In genomic region chr6:150770631-150771030, GRCh38 we compare ENCODE assay signal across 30 cellular contexts.
A peak's percentile ranks its signal among the peaks of the same experiment; 100 is the strongest.
DNase-seq lines count a peak whose midpoint lies in the region; ATAC-seq, FAIRE-seq and TF ChIP-seq lines count a peak whose summit lies in the region.
"Had no signal": no experiment of that assay in that cellular context is flagged by ENCODE, and none has a peak within 500 bp of the region (broad histone marks: within the 10 kb centered on the region; RNA-seq: fewer than 3 reads in every experiment).

No MANE protein-coding gene starts in this region.

- TF ChIP-seq CTCF in right atrium auricular region (IDR thresholded peaks at IDR 0.05), result no peak
- no peak for TF ChIP-seq CTCF in K562 (IDR thresholded peaks at IDR 0.05 in 2 of 3, conservative IDR thresholded peaks at IDR 0.05 in 1 of 3; ENCODE audit: insufficient read depth in 2 of 3, low read depth in 1 of 3, low read length in 3 of 3)
- no peak for TF ChIP-seq CTCF in Calu3 (IDR thresholded peaks at IDR 0.05; ENCODE audit: unreplicated experiment)

- H3K27ac Mint-ChIP-seq in Calu3 (ENCODE audit: unreplicated experiment), result no peak overlapping the region
- H3K27ac Mint-ChIP-seq: activated CD4-positive, alpha-beta memory T cell treated with anti-CD3 and anti-CD28 coated beads for 36 hours; activated naive CD4-positive, alpha-beta T cell treated with anti-CD3 and anti-CD28 coated beads, Interleukin-2, amount 10 ng/mL, durations not matched to agents 7 days and 5 days; activated T-helper 1 cell treated with anti-CD3 and anti-CD28 coated beads, Interleukin-12 subunit alpha, Interleukin-12 subunit beta, Interleukin-2, Interleukin-4 antibody, amounts not matched to agents 30 ng/mL and 10 ng/mL and 1 ng/mL, durations not matched to agents 14 hours and 24 hours and 36 hours; CD4-positive, CD25-positive, alpha-beta regulatory T cell; T-helper 17 cell had no signal

- H4K20me1 ChIP-seq in K562 (replicated peaks; ENCODE audit: control insufficient read depth, insufficient read depth, low read length), result no peaks in the 10 kb centered on the region

- H3K9me3 Mint-ChIP-seq in Calu3 (ENCODE audit: low read depth, unreplicated experiment), result peaks cover 3% of the 10 kb centered on the region

- ATAC-seq in Right ventricle myocardium inferior (peak; percentile 34), K562 (no peak), left lobe of liver (peak; percentile 29), HG03442 (IDR thresholded peaks at IDR 0.05; ENCODE audit: unreplicated experiment) (no peak)
- ATAC-seq: naive thymus-derived CD8-positive, alpha-beta T cell; stimulated activated naive CD8-positive, alpha-beta T cell treated with anti-CD3 and anti-CD28 coated beads, Interleukin-15, Interleukin-2, amounts not matched to agents 100 U/mL and 50 U/mL, for 24 hours; T-helper 17 cell; upper lobe of right lung had no signal

- no peak for DNase-seq in Right ventricle myocardium inferior (ENCODE audit: missing footprints)
- no peak for DNase-seq in right atrium auricular region (ENCODE audit: low spot score)
- no peak for DNase-seq in K562 (ENCODE audit: extremely low read depth in 1 of 4, low spot score in 3 of 4)
- no peak for DNase-seq in left lobe of liver (ENCODE audit: low spot score)
- DNase-seq in Calu3, result no peak
- DNase-seq in activated naive CD4-positive, alpha-beta T cell (lab: John Stamatoyannopoulos, UW), result no peak
- DNase-seq in OCI-M1 (lab: John Stamatoyannopoulos, UW), result no peak
- DNase-seq: activated CD4-positive, alpha-beta memory T cell treated with anti-CD3 and anti-CD28 coated beads for 36 hours; activated CD4-positive, CD25-positive, alpha-beta regulatory T cell treated with anti-CD3 and anti-CD28 coated beads, Interleukin-2, amount 50 U/mL, for 72 hours; activated naive CD4-positive, alpha-beta T cell treated with anti-CD3 and anti-CD28 coated beads, Interleukin-2, amount 10 ng/mL, durations not matched to agents 7 days and 5 days; amniotic stem cell; CD4-positive, CD25-positive, alpha-beta regulatory T cell; DMS79 treated with DMSO at 0.1 percent for 48 hours; GDM1; HCEC 1CT; islet precursor cell; Kasumi-1; naive thymus-derived CD8-positive, alpha-beta T cell; NCI-H1092; NCI-H1930; NCI-H524 treated with DMSO at 0.1 percent for 48 hours; occipital lobe; PC-9; stimulated activated naive CD8-positive, alpha-beta T cell treated with anti-CD3 and anti-CD28 coated beads, Interleukin-15, Interleukin-2, amounts not matched to agents 100 U/mL and 50 U/mL, for 24 hours; T-helper 17 cell; upper lobe of right lung had no signal

- H3K36me3 Mint-ChIP-seq in Calu3 (ENCODE audit: insufficient read depth, unreplicated experiment), result no peaks in the 10 kb centered on the region
- H3K36me3 Mint-ChIP-seq: activated naive CD4-positive, alpha-beta T cell treated with anti-CD3 and anti-CD28 coated beads, Interleukin-2, amount 10 ng/mL, durations not matched to agents 7 days and 5 days; CD4-positive, CD25-positive, alpha-beta regulatory T cell had no signal

- H3K4me1 Mint-ChIP-seq in Calu3 (ENCODE audit: low read depth, unreplicated experiment), result no peaks in the 10 kb centered on the region
- H3K4me1 Mint-ChIP-seq: activated naive CD4-positive, alpha-beta T cell treated with anti-CD3 and anti-CD28 coated beads, Interleukin-2, amount 10 ng/mL, durations not matched to agents 7 days and 5 days had no signal

- 2% methylated on average over 3 of the region's 3 CpGs for WGBS in K562 (ENCODE audit: insufficient coverage, low coverage, missing lambda C conversion rate)

- no peak for TF ChIP-seq EP300 in K562 (IDR thresholded peaks at IDR 0.05; ENCODE audit: low read length)

- CTCF ChIA-PET in K562 (lab: Yijun Ruan, JAX; ENCODE audit: low intra/inter-chr PET ratio) (no interaction called here), Calu3 (lab: Charles Lee) (no interaction called here)

- H3K9me3 ChIP-seq in right atrium auricular region, result peaks cover 0 to 10% of the 10 kb centered on the region in 2 donors
- H3K9me3 ChIP-seq in K562 (replicated peaks; ENCODE audit: control insufficient read depth, insufficient read depth, low read depth, low read length), result no peaks in the 10 kb centered on the region
- H3K9me3 ChIP-seq: upper lobe of right lung had no signal

- TF ChIP-seq RAD21 in K562 (CRISPR knock-in tag; conservative IDR thresholded peaks at IDR 0.05 in 1 of 2, IDR thresholded peaks at IDR 0.05 in 1 of 2), result no peak

- POLR2A ChIA-PET in K562 (lab: Yijun Ruan, JAX), result interaction anchor here (0.7 kb wide), 1 partner anchor 553 kb away, joined by 3 read pairs; no protein-coding TSS in a partner anchor

- H3K36me3 ChIP-seq in right atrium auricular region (no peaks in the 10 kb centered on the region), K562 (ENCODE audit: control insufficient read depth, insufficient read depth, low read length) (no peaks in the 10 kb centered on the region)
- H3K36me3 ChIP-seq: upper lobe of right lung had no signal

- no peak for TF ChIP-seq POLR2A in K562 (conservative IDR thresholded peaks at IDR 0.05)

- BruUV-seq in K562 (replicated peaks; lab: Mats Ljungman, UMichigan) (no TSS peak), Calu3 (replicated peaks; lab: Mats Ljungman, UMichigan) (no TSS peak)

- no peak overlapping the region for H3K9ac ChIP-seq in K562 (ENCODE audit: insufficient read depth in 1 of 2, low read depth in 2 of 2, low read length in 2 of 2)

- peaks cover 0 to 22% of the 10 kb centered on the region in 2 donors for H3K4me1 ChIP-seq in right atrium auricular region
- no peaks in the 10 kb centered on the region for H3K4me1 ChIP-seq in K562 (replicated peaks in 1 of 2; ENCODE audit: control insufficient read depth in 2 of 2, insufficient read depth in 2 of 2, low read length in 2 of 2)

- no peak overlapping the region for H3K27ac ChIP-seq in right atrium auricular region
- H3K27ac ChIP-seq in K562 (ENCODE audit: extremely low read depth, low read depth, low read length), result no peak overlapping the region
- H3K27ac ChIP-seq: PC-9, skin epidermis, upper lobe of right lung had no signal

- no peaks in the 10 kb centered on the region for H3K9me1 ChIP-seq in K562 (ENCODE audit: control insufficient read depth, insufficient read depth, low read length)

- no peaks in the 10 kb centered on the region for H3K79me2 ChIP-seq in K562 (ENCODE audit: control insufficient read depth, insufficient read depth, low read length)

- intact Hi-C loops in Right ventricle myocardium inferior (cut with DNase I) (no loop called here), K562 (cut with micrococcal nuclease) (no loop called here), Calu3 (cut with micrococcal nuclease; ENCODE audit: unreplicated experiment) (no loop called here)

- H3K4me3 Mint-ChIP-seq in Calu3 (ENCODE audit: low read depth, unreplicated experiment), result no peak overlapping the region
- H3K4me3 Mint-ChIP-seq: activated CD4-positive, alpha-beta memory T cell treated with anti-CD3 and anti-CD28 coated beads for 36 hours; activated naive CD4-positive, alpha-beta T cell treated with anti-CD3 and anti-CD28 coated beads, Interleukin-2, amount 10 ng/mL, durations not matched to agents 7 days and 5 days; activated T-helper 1 cell treated with anti-CD3 and anti-CD28 coated beads, Interleukin-12 subunit alpha, Interleukin-12 subunit beta, Interleukin-2, Interleukin-4 antibody, amounts not matched to agents 30 ng/mL and 10 ng/mL and 1 ng/mL, durations not matched to agents 14 hours and 24 hours and 36 hours; CD4-positive, CD25-positive, alpha-beta regulatory T cell; naive thymus-derived CD8-positive, alpha-beta T cell; T-helper 17 cell had no signal

- H3K4me3 ChIP-seq in right atrium auricular region (no peak overlapping the region), K562 (no peak overlapping the region)
- H3K4me3 ChIP-seq: PC-9, skin epidermis, upper lobe of right lung had no signal

- no peaks in the 10 kb centered on the region for H3K27me3 Mint-ChIP-seq in Calu3 (ENCODE audit: unreplicated experiment)
- H3K27me3 Mint-ChIP-seq: activated CD4-positive, alpha-beta memory T cell treated with anti-CD3 and anti-CD28 coated beads for 36 hours; activated naive CD4-positive, alpha-beta T cell treated with anti-CD3 and anti-CD28 coated beads, Interleukin-2, amount 10 ng/mL, durations not matched to agents 7 days and 5 days; CD4-positive, CD25-positive, alpha-beta regulatory T cell; T-helper 17 cell had no signal

- H3K4me2 ChIP-seq in K562 (ENCODE audit: insufficient read depth, low read length), result no peak overlapping the region
- H3K4me2 ChIP-seq: PC-9 had no signal

- no peak for FAIRE-seq in K562 (lab: Jason Lieb, UNC)
- FAIRE-seq: A204.1 had no signal

- in situ Hi-C loops in K562 (cut with MboI), result no loop called here

- H3K27me3 ChIP-seq in right atrium auricular region (no peaks in the 10 kb centered on the region), K562 (ENCODE audit: control insufficient read depth in 2 of 2, insufficient read depth in 2 of 2, low read length in 2 of 2) (peaks cover 5 to 13% of the 10 kb centered on the region in 2 experiments; a peak in 2 of 5 replicates)
- H3K27me3 ChIP-seq: upper lobe of right lung had no signal

- no peak overlapping the region for H2AFZ ChIP-seq in K562 (ENCODE audit: low read depth, low read length)
- H2AFZ ChIP-seq: PC-9 had no signal

TF ChIP-seq in K562, 482 proteins besides CTCF, POLR2A, EP300 and RAD21:
- TF ChIP-seq, protein P1, sequence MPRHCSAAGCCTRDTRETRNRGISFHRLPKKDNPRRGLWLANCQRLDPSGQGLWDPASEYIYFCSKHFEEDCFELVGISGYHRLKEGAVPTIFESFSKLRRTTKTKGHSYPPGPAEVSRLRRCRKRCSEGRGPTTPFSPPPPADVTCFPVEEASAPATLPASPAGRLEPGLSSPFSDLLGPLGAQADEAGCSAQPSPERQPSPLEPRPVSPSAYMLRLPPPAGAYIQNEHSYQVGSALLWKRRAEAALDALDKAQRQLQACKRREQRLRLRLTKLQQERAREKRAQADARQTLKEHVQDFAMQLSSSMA (CRISPR knock-in tag; IDR thresholded peaks at IDR 0.05), result no peak
- TF ChIP-seq SREBF1 (IDR thresholded peaks at IDR 0.05; ENCODE audit: borderline replicate concordance, low read depth, low read length) (no peak), BCL6 (CRISPR knock-in tag; IDR thresholded peaks at IDR 0.05) (no peak), NCOR1 (IDR thresholded peaks at IDR 0.05) (no peak), CEBPG (CRISPR knock-in tag; IDR thresholded peaks at IDR 0.05) (no peak), CEBPG (tag; conservative IDR thresholded peaks at IDR 0.05 in 1 of 2, IDR thresholded peaks at IDR 0.05 in 1 of 2) (peak in 1 of 2 experiments; percentile 55; a peak in 1 of 4 replicates), CEBPB (tag; IDR thresholded peaks at IDR 0.05) (peak; percentile 64), PML (IDR thresholded peaks at IDR 0.05; ENCODE audit: low read length) (no peak), CC2D1A (IDR thresholded peaks at IDR 0.05) (no peak), MCM5 (IDR thresholded peaks at IDR 0.05; ENCODE audit: low read depth) (no peak), KDM2B (CRISPR knock-in tag; IDR thresholded peaks at IDR 0.05) (no peak), ETV6 (IDR thresholded peaks at IDR 0.05; ENCODE audit: borderline replicate concordance in 1 of 2, low read depth in 2 of 2, low read length in 1 of 2) (no peak), ETV6 (CRISPR knock-in tag; IDR thresholded peaks at IDR 0.05; ENCODE audit: borderline replicate concordance) (no peak)

Comparison
In these comparisons a context has a peak if more than half of its experiments do, and no peak if none do; other contexts are left out.
1. ATAC-seq: peak in Right ventricle myocardium inferior (single experiment) and left lobe of liver (single experiment); none in K562 (single experiment) and HG03442 (single experiment).